Comparison of ENCODE assay signal across 17 cellular contexts in genomic region chr4:48037117-48037462, GRCh38. TPM values are rescaled to one million over a fixed set of nuclear protein-coding genes. Genes with fewer than 3 reads are reported as not detected.
DNase-seq lines count a peak whose midpoint lies in the region; ATAC-seq and TF ChIP-seq lines count a peak whose summit lies in the region.
"Had no signal": no experiment of that assay in that cellular context is flagged by ENCODE, and none has a peak within 500 bp of the region (broad histone marks: within the 10 kb centered on the region; RNA-seq: fewer than 3 reads in every experiment).

No MANE protein-coding gene starts in this region.

- H3K36me3 Mint-ChIP-seq in stimulated activated naive CD8-positive, alpha-beta T cell treated with anti-CD3 and anti-CD28 coated beads, Interleukin-15, Interleukin-2, amounts not matched to agents 100 ng/mL and 50 ng/mL, for 24 hours (ENCODE audit: low read depth), result peaks cover 31% of the 10 kb centered on the region
- H3K36me3 Mint-ChIP-seq in activated naive CD8-positive, alpha-beta T cell treated with anti-CD3 and anti-CD28 coated beads for 36 hours, result peaks cover 29% of the 10 kb centered on the region

- TF ChIP-seq CTCF in NB4 (IDR thresholded peaks at IDR 0.05; ENCODE audit: low read depth, low read length), result no peak

- no peaks in the 10 kb centered on the region for H3K27me3 Mint-ChIP-seq in stimulated activated naive CD8-positive, alpha-beta T cell treated with anti-CD3 and anti-CD28 coated beads, Interleukin-15, Interleukin-2, amounts not matched to agents 100 ng/mL and 50 ng/mL, for 24 hours
- peaks cover 3% of the 10 kb centered on the region for H3K27me3 Mint-ChIP-seq in activated naive CD8-positive, alpha-beta T cell treated with anti-CD3 and anti-CD28 coated beads for 36 hours

- peak overlapping the region; percentile 4 for H3K4me3 ChIP-seq in NB4 (ENCODE audit: low read depth, low read length)
- H3K4me3 ChIP-seq: GM23338 had no signal

- TF ChIP-seq POLR2A in NB4 (IDR thresholded peaks at IDR 0.05; ENCODE audit: extremely low read depth, insufficient read length), result no peak

- ATAC-seq in stimulated activated naive CD8-positive, alpha-beta T cell treated with anti-CD3 and anti-CD28 coated beads, Interleukin-15, Interleukin-2, amounts not matched to agents 100 U/mL and 50 U/mL, for 24 hours, result no peak
- ATAC-seq: GM23338, Right ventricle myocardium inferior had no signal

- peak overlapping the region; percentile 65 for H3K27ac Mint-ChIP-seq in stimulated activated naive CD8-positive, alpha-beta T cell treated with anti-CD3 and anti-CD28 coated beads, Interleukin-15, Interleukin-2, amounts not matched to agents 100 ng/mL and 50 ng/mL, for 24 hours
- H3K27ac Mint-ChIP-seq in activated naive CD8-positive, alpha-beta T cell treated with anti-CD3 and anti-CD28 coated beads for 36 hours, result peak overlapping the region; percentile 56
- H3K27ac Mint-ChIP-seq: CD8-positive, alpha-beta memory T cell; GM23338 had no signal

- DNase-seq in stimulated activated naive CD8-positive, alpha-beta T cell treated with anti-CD3 and anti-CD28 coated beads, Interleukin-15, Interleukin-2, amounts not matched to agents 100 U/mL and 50 U/mL, for 24 hours, result no peak
- DNase-seq in NB4 (ENCODE audit: low read depth), result no peak
- DNase-seq in activated naive CD8-positive, alpha-beta T cell treated with anti-CD3 and anti-CD28 coated beads for 36 hours, result no peak
- DNase-seq in NCI-H1417 treated with DMSO at 0.1 percent for 48 hours (lab: John Stamatoyannopoulos, UW), result no peak
- no peak for DNase-seq in SW480 (ENCODE audit: low spot score)
- no peak for DNase-seq in HK-2 (ENCODE audit: unreplicated experiment)
- no peak for DNase-seq in midbrain (lab: John Stamatoyannopoulos, UW)
- DNase-seq: CD8-positive, alpha-beta memory T cell; HCEC 1CT; NCI-H1436; NCI-H1930; NCI-H345; NCI-H524 treated with DMSO at 0.1 percent for 48 hours; SW 1271 had no signal

- H3K4me1 Mint-ChIP-seq in stimulated activated naive CD8-positive, alpha-beta T cell treated with anti-CD3 and anti-CD28 coated beads, Interleukin-15, Interleukin-2, amounts not matched to agents 100 ng/mL and 50 ng/mL, for 24 hours (ENCODE audit: low read depth), result peaks cover 82% of the 10 kb centered on the region
- H3K4me1 Mint-ChIP-seq in activated naive CD8-positive, alpha-beta T cell treated with anti-CD3 and anti-CD28 coated beads for 36 hours, result peaks cover 67% of the 10 kb centered on the region

- H3K4me3 Mint-ChIP-seq in stimulated activated naive CD8-positive, alpha-beta T cell treated with anti-CD3 and anti-CD28 coated beads, Interleukin-15, Interleukin-2, amounts not matched to agents 100 ng/mL and 50 ng/mL, for 24 hours, result no peak overlapping the region
- no peak overlapping the region for H3K4me3 Mint-ChIP-seq in activated naive CD8-positive, alpha-beta T cell treated with anti-CD3 and anti-CD28 coated beads for 36 hours
- H3K4me3 Mint-ChIP-seq: CD8-positive, alpha-beta memory T cell; GM23338 had no signal

- no peaks in the 10 kb centered on the region for H3K9me3 Mint-ChIP-seq in stimulated activated naive CD8-positive, alpha-beta T cell treated with anti-CD3 and anti-CD28 coated beads, Interleukin-15, Interleukin-2, amounts not matched to agents 100 ng/mL and 50 ng/mL, for 24 hours
- peaks cover 18% of the 10 kb centered on the region for H3K9me3 Mint-ChIP-seq in activated naive CD8-positive, alpha-beta T cell treated with anti-CD3 and anti-CD28 coated beads for 36 hours
- H3K9me3 Mint-ChIP-seq: CD8-positive, alpha-beta memory T cell; GM23338 had no signal

RNA-seq across cellular contexts. Expression of gene NIPAL1, which starts 20.5 kb away (rescaled TPM):
- 1 to 10 TPM; 1.8 to 2.9 TPM for total RNA-seq in activated naive CD8-positive, alpha-beta T cell treated with anti-CD3 and anti-CD28 coated beads for 36 hours

RNA-seq across cellular contexts. Expression of gene CNGA1, which starts 20.6 kb away (rescaled TPM):
- total RNA-seq in activated naive CD8-positive, alpha-beta T cell treated with anti-CD3 and anti-CD28 coated beads for 36 hours, result under 1 TPM; 0.34 to 0.64 TPM
- total RNA-seq: CD8-positive, alpha-beta memory T cell; Right ventricle myocardium inferior had no signal
